Comparison of ENCODE assay signal across 8 cellular contexts in the genomic region with DNA sequence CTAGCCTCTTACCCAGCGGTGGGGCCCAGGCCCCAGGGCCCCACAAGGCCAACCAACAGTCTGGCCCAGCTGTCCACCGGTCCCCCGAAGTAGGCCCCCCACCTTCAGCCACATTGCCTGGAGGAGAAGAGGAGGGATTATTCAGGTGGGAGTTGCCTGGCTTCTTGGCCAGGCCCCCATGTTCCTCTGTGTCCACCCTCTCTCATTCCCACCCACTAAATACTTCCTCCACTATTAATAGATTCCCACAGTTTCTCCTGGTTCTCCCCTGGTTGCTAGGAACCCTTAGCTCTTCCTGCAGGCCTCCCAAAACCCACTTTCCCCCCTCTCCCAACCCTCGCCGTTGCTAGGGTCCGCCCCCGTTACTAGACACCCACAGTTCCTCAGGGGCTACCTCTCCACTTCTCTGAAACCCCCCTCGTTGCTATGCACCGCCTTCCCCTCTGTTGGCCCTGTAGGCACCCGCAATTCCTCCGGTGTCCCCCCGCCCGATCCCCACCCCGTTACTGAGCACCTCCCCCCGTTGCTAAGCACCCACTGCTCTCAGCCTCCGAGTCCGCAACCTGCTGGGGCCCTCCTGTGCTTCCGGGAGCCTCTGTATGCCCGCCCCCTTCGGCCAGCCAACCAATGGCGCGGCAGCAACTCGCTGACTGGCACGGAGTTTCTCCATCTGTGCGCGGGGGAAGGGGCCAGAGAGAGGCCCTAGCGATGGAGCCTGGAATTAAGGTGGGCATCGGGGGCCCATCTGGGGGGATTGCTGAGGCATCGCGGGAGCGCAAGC. TPM values are rescaled to one million over a fixed set of nuclear protein-coding genes. Genes with fewer than 3 reads are reported as not detected.
DNase-seq lines count a peak whose midpoint lies in the region; ATAC-seq and TF ChIP-seq lines count a peak whose summit lies in the region.

No MANE protein-coding gene starts in this region.

- H2BK15ac ChIP-seq in mesendoderm (replicated peaks; ENCODE audit: low read depth), result no peak overlapping the region

- H4K5ac ChIP-seq in mesendoderm (ENCODE audit: low read length), result no peak overlapping the region

- H3K36me3 Mint-ChIP-seq in CD4-positive, alpha-beta T cell (ENCODE audit: low read depth), result peaks cover 54% of the 10 kb centered on the region
- peaks cover 10% of the 10 kb centered on the region for H3K36me3 Mint-ChIP-seq in activated CD8-positive, alpha-beta memory T cell treated with anti-CD3 and anti-CD28 coated beads, Interleukin-2, amount 10 ng/mL, durations not matched to agents 7 days and 5 days
- H3K36me3 Mint-ChIP-seq in effector memory CD8-positive, alpha-beta T cell (ENCODE audit: insufficient read depth), result peaks cover 56% of the 10 kb centered on the region

- no peak overlapping the region for H2AK5ac ChIP-seq in mesendoderm (ENCODE audit: low read length)

- H3K79me1 ChIP-seq in mesendoderm (ENCODE audit: low read length), result peaks cover 5% of the 10 kb centered on the region

- H3K4ac ChIP-seq in mesendoderm (ENCODE audit: low read depth, low read length), result no peak overlapping the region

- no peak overlapping the region for H3K23ac ChIP-seq in mesendoderm (ENCODE audit: low read length)

- H3K56ac ChIP-seq in mesendoderm (ENCODE audit: low read length), result peak overlapping the region; percentile 94

- H3K9ac ChIP-seq in mesendoderm (ENCODE audit: low read length), result peak overlapping the region; percentile 87

- H3K27ac Mint-ChIP-seq in CD4-positive, alpha-beta T cell, result peak overlapping the region; percentile 94
- peak overlapping the region; percentile 96 for H3K27ac Mint-ChIP-seq in activated CD8-positive, alpha-beta memory T cell treated with anti-CD3 and anti-CD28 coated beads, Interleukin-2, amount 10 ng/mL, durations not matched to agents 7 days and 5 days
- H3K27ac Mint-ChIP-seq in effector memory CD8-positive, alpha-beta T cell, result peak overlapping the region; percentile 95 to 99

- no peak overlapping the region for H3K18ac ChIP-seq in mesendoderm (ENCODE audit: low read length)

- no peak overlapping the region for H2BK5ac ChIP-seq in mesendoderm (ENCODE audit: low read length)

- H2BK120ac ChIP-seq in mesendoderm (ENCODE audit: low read depth, low read length), result no peak overlapping the region

- ATAC-seq in CD4-positive, alpha-beta T cell (ENCODE audit: poor library complexity), result peak; percentile 75
- peak; percentile 68 for ATAC-seq in GM19463 (IDR thresholded peaks at IDR 0.05; ENCODE audit: unreplicated experiment)
- peak; percentile 77 for ATAC-seq in activated CD8-positive, alpha-beta memory T cell treated with anti-CD3 and anti-CD28 coated beads, Interleukin-2, amount 10 ng/mL, durations not matched to agents 7 days and 5 days
- peak; percentile 67 for ATAC-seq in effector memory CD8-positive, alpha-beta T cell (replicated peaks)

- no peaks in the 10 kb centered on the region for H3K27me3 ChIP-seq in CD4-positive, alpha-beta T cell (ENCODE audit: control insufficient read depth, insufficient read depth, low read length)
- H3K27me3 ChIP-seq in mesendoderm (ENCODE audit: insufficient read depth, low read length, poor library complexity), result no peaks in the 10 kb centered on the region

- H3K36me3 ChIP-seq in mesendoderm (ENCODE audit: control insufficient read depth, insufficient read depth, low read length), result peaks cover 2% of the 10 kb centered on the region

- H3K4me1 ChIP-seq in mesendoderm (ENCODE audit: control insufficient read depth, low read depth, low read length), result peaks cover 6% of the 10 kb centered on the region

- WGBS in mesendoderm (ENCODE audit: extremely low coverage, insufficient coverage, low lambda C conversion rate), result no CpG with 5 or more reads among the region's 31 CpGs

- H3K4me1 Mint-ChIP-seq in CD4-positive, alpha-beta T cell (ENCODE audit: low read depth), result peaks cover 65% of the 10 kb centered on the region
- H3K4me1 Mint-ChIP-seq in activated CD8-positive, alpha-beta memory T cell treated with anti-CD3 and anti-CD28 coated beads, Interleukin-2, amount 10 ng/mL, durations not matched to agents 7 days and 5 days, result peaks cover 55% of the 10 kb centered on the region
- peaks cover 40 to 44% of the 10 kb centered on the region in 2 donors for H3K4me1 Mint-ChIP-seq in effector memory CD8-positive, alpha-beta T cell (ENCODE audit: low read depth in 2 of 2)

- H3K4me3 ChIP-seq in mesendoderm (ENCODE audit: low read length), result peak overlapping the region; percentile 38

- POLR2A ChIA-PET in CD4-positive, alpha-beta T cell (lab: Charles Lee), result interaction anchor here (1.2 kb wide), 1 partner anchor 52 kb away, joined by 5 read pairs; no protein-coding TSS in a partner anchor

- peak overlapping the region; percentile 96 for H3K27ac ChIP-seq in CD4-positive, alpha-beta T cell (ENCODE audit: low read depth, low read length)
- H3K27ac ChIP-seq in mesendoderm (ENCODE audit: low read depth, low read length), result peak overlapping the region; percentile 29

- no peaks in the 10 kb centered on the region for H3K27me3 Mint-ChIP-seq in CD4-positive, alpha-beta T cell
- no peaks in the 10 kb centered on the region for H3K27me3 Mint-ChIP-seq in activated CD8-positive, alpha-beta memory T cell treated with anti-CD3 and anti-CD28 coated beads, Interleukin-2, amount 10 ng/mL, durations not matched to agents 7 days and 5 days
- no peaks in the 10 kb centered on the region for H3K27me3 Mint-ChIP-seq in effector memory CD8-positive, alpha-beta T cell

- CTCF ChIA-PET in CD4-positive, alpha-beta T cell (lab: Charles Lee), result interaction anchor here (1.2 kb wide), 1 partner anchor 92 kb away, joined by 5 read pairs; no protein-coding TSS in a partner anchor
- CTCF ChIA-PET in activated CD8-positive, alpha-beta memory T cell treated with anti-CD3 and anti-CD28 coated beads, Interleukin-2, amount 10 ng/mL, durations not matched to agents 7 days and 5 days (lab: Charles Lee), result no interaction called here

- H3K79me2 ChIP-seq in mesendoderm (ENCODE audit: control insufficient read depth, insufficient read depth, low read length), result peaks cover 13% of the 10 kb centered on the region

- DNase-seq in CD4-positive, alpha-beta T cell, result peak; percentile 86 to 93 (median 92)
- peak; percentile 99 for DNase-seq in HT-29 (ENCODE audit: low spot score)
- DNase-seq in NK-92 (lab: John Stamatoyannopoulos, UW; ENCODE audit: unreplicated experiment), result peak; percentile 62
- peak; percentile 96 for DNase-seq in activated CD8-positive, alpha-beta memory T cell treated with anti-CD3 and anti-CD28 coated beads, Interleukin-2, amount 10 ng/mL, durations not matched to agents 7 days and 5 days
- DNase-seq in effector memory CD8-positive, alpha-beta T cell, result peak; percentile 93 to 95 (median 94)
- peak; percentile 93 for DNase-seq in mesendoderm
- DNase-seq in stimulated activated CD8-positive, alpha-beta memory T cell treated with anti-CD3 and anti-CD28 coated beads, Interleukin-12 subunit alpha, Interleukin-12 subunit beta, amount 100 ng/mL, for 1 hour (ENCODE audit: low read depth), result peak; percentile 86

- intact Hi-C loops in CD4-positive, alpha-beta T cell (cut with DNase I, micrococcal nuclease), result loop anchor here (1.0 to 10.0 kb wide), 4 partner anchors 23 to 553 kb away; no protein-coding TSS in a partner anchor

- no peak for TF ChIP-seq CTCF in CD4-positive, alpha-beta T cell (IDR thresholded peaks at IDR 0.05)

- H4K8ac ChIP-seq in mesendoderm (ENCODE audit: low read depth, low read length), result peak overlapping the region; percentile 90

- H3K9me3 Mint-ChIP-seq in CD4-positive, alpha-beta T cell, result no peaks in the 10 kb centered on the region
- no peaks in the 10 kb centered on the region for H3K9me3 Mint-ChIP-seq in activated CD8-positive, alpha-beta memory T cell treated with anti-CD3 and anti-CD28 coated beads, Interleukin-2, amount 10 ng/mL, durations not matched to agents 7 days and 5 days (ENCODE audit: low read depth)
- H3K9me3 Mint-ChIP-seq in effector memory CD8-positive, alpha-beta T cell, result no peaks in the 10 kb centered on the region

- peak overlapping the region; percentile 95 for H3K4me3 Mint-ChIP-seq in CD4-positive, alpha-beta T cell
- peak overlapping the region; percentile 94 for H3K4me3 Mint-ChIP-seq in activated CD8-positive, alpha-beta memory T cell treated with anti-CD3 and anti-CD28 coated beads, Interleukin-2, amount 10 ng/mL, durations not matched to agents 7 days and 5 days
- peak overlapping the region; percentile 77 to 83 for H3K4me3 Mint-ChIP-seq in effector memory CD8-positive, alpha-beta T cell

- peak overlapping the region; percentile 79 for H3K4me2 ChIP-seq in mesendoderm (ENCODE audit: low read length)

- no peaks in the 10 kb centered on the region for H3K9me3 ChIP-seq in CD4-positive, alpha-beta T cell (ENCODE audit: control insufficient read depth, low read length)

RNA-seq across cellular contexts. Expression of a gene that starts 2.0 kb away (rescaled TPM):
- 10 to 100 TPM; 16.4 to 18.3 TPM for total RNA-seq in CD4-positive, alpha-beta T cell
- 57.2 and 71.3 TPM in 2 replicates for total RNA-seq in HT-29 (2014; rRNA removed; shearing (Covaris generic))
- total RNA-seq in activated CD8-positive, alpha-beta memory T cell treated with anti-CD3 and anti-CD28 coated beads, Interleukin-2, amount 10 ng/mL, durations not matched to agents 7 days and 5 days, result 10 to 100 TPM; 28.0 to 30.9 TPM
- 10.3 TPM for polyA plus RNA-seq in mesendoderm (2013, experiment 1 of 2)
- polyA plus RNA-seq in mesendoderm (2013, experiment 2 of 2), result 11.1 TPM

RNA-seq across cellular contexts. Expression of a gene that starts 2.2 kb away (rescaled TPM):
- total RNA-seq in CD4-positive, alpha-beta T cell, result 1 to 10 TPM; 3.7 to 4.5 TPM
- total RNA-seq in HT-29 (2014; rRNA removed; shearing (Covaris generic)), result 52.2 and 58.5 TPM in 2 replicates
- total RNA-seq in activated CD8-positive, alpha-beta memory T cell treated with anti-CD3 and anti-CD28 coated beads, Interleukin-2, amount 10 ng/mL, durations not matched to agents 7 days and 5 days, result 1 to 10 TPM; 5.6 to 5.8 TPM
- 4.8 TPM for polyA plus RNA-seq in mesendoderm (2013, experiment 1 of 2)
- 4.6 TPM for polyA plus RNA-seq in mesendoderm (2013, experiment 2 of 2)

RNA-seq across cellular contexts. Expression of a gene that starts 24.3 kb away (rescaled TPM):
- total RNA-seq in CD4-positive, alpha-beta T cell, result 1 to 10 TPM; 5.2 to 5.4 TPM
- total RNA-seq in HT-29 (2014; rRNA removed; shearing (Covaris generic)), result 13.4 and 14.6 TPM in 2 replicates
- 1 to 10 TPM; 6.4 to 7.2 TPM for total RNA-seq in activated CD8-positive, alpha-beta memory T cell treated with anti-CD3 and anti-CD28 coated beads, Interleukin-2, amount 10 ng/mL, durations not matched to agents 7 days and 5 days
- polyA plus RNA-seq in mesendoderm (2013, experiment 1 of 2), result 11.9 TPM
- 11.9 TPM for polyA plus RNA-seq in mesendoderm (2013, experiment 2 of 2)

RNA-seq across cellular contexts. Expression of a gene that starts 35.6 kb away (rescaled TPM):
- 1 to 10 TPM; 3.9 to 5.7 TPM for total RNA-seq in CD4-positive, alpha-beta T cell
- 1.9 and 2.6 TPM in 2 replicates for total RNA-seq in HT-29 (2014; rRNA removed; shearing (Covaris generic))
- 10 to 100 TPM; 13.7 to 18.2 TPM for total RNA-seq in activated CD8-positive, alpha-beta memory T cell treated with anti-CD3 and anti-CD28 coated beads, Interleukin-2, amount 10 ng/mL, durations not matched to agents 7 days and 5 days
- polyA plus RNA-seq in mesendoderm (2013, experiment 1 of 2), result 8.2 TPM
- 9.2 TPM for polyA plus RNA-seq in mesendoderm (2013, experiment 2 of 2)

RNA-seq across cellular contexts. Expression of a gene that starts 36.3 kb away (rescaled TPM):
- 10 to 100 TPM; 60.3 to 76.7 TPM for total RNA-seq in CD4-positive, alpha-beta T cell
- 252 and 361 TPM in 2 replicates for total RNA-seq in HT-29 (2014; rRNA removed; shearing (Covaris generic))
- 100 to 1,000 TPM; 176 to 193 TPM for total RNA-seq in activated CD8-positive, alpha-beta memory T cell treated with anti-CD3 and anti-CD28 coated beads, Interleukin-2, amount 10 ng/mL, durations not matched to agents 7 days and 5 days
- 226 TPM for polyA plus RNA-seq in mesendoderm (2013, experiment 1 of 2)
- 225 TPM for polyA plus RNA-seq in mesendoderm (2013, experiment 2 of 2)

Comparison
In these comparisons a context has a peak if more than half of its experiments do, and no peak if none do; other contexts are left out.
1. Peak in every context shown above with its lines: DNase-seq, ATAC-seq, H3K4me3 ChIP-seq and H3K27ac ChIP-seq.